Comparison of ENCODE assay signal across 8 cellular contexts in genomic region chr6:151240036-151240685, GRCh38. TPM values are rescaled to one million over a fixed set of nuclear protein-coding genes. Genes with fewer than 3 reads are reported as not detected.
DNase-seq lines count a peak whose midpoint lies in the region; ATAC-seq and TF ChIP-seq lines count a peak whose summit lies in the region.

No MANE protein-coding gene starts in this region.

- ATAC-seq in right cardiac atrium = peak; percentile 89 to 92
- ATAC-seq in HG03439 (IDR thresholded peaks at IDR 0.05; ENCODE audit: unreplicated experiment) = no peak

- TF ChIP-seq CTCF in ascending aorta (IDR thresholded peaks at IDR 0.05) (peak in 1 of 3 experiments; percentile 33), prostate gland (IDR thresholded peaks at IDR 0.05) (no peak)

- peaks cover 0 to 14% of the 10 kb centered on the region in 2 donors for H3K4me1 ChIP-seq in ascending aorta
- H3K4me1 ChIP-seq in right cardiac atrium (ENCODE audit: control insufficient read depth, insufficient read depth, low read length) = no peaks in the 10 kb centered on the region
- peaks cover 3% of the 10 kb centered on the region for H3K4me1 ChIP-seq in prostate gland (replicated peaks)

- intact Hi-C loops in ascending aorta (cut with DNase I) = loop anchor here (5.0 kb wide), 1 partner anchor 218 kb away; no protein-coding TSS in a partner anchor
- intact Hi-C loops in right cardiac atrium (cut with DNase I) = loop anchor here in 3 of 4 donors (10.0 kb wide), 3 partner anchors 85 to 225 kb away; no protein-coding TSS in a partner anchor
- intact Hi-C loops in prostate gland (cut with DNase I) = loop anchor here (1.0 to 10.0 kb wide), 3 partner anchors 55 to 228 kb away; no protein-coding TSS in a partner anchor

- no peaks in the 10 kb centered on the region for H3K36me3 ChIP-seq in ascending aorta
- H3K36me3 ChIP-seq in prostate gland = no peaks in the 10 kb centered on the region

- peak; percentile 61 for DNase-seq in activated CD8-positive, alpha-beta memory T cell treated with anti-CD3 and anti-CD28 coated beads for 24 hours
- DNase-seq in activated CD8-positive, alpha-beta memory T cell treated with anti-CD3 and anti-CD28 coated beads, Interleukin-2, amount 50 U/mL, for 4 hours = no peak
- DNase-seq in NCI-H748 treated with DMSO at 0.1 percent for 48 hours (lab: John Stamatoyannopoulos, UW) (peak; percentile 50), ascending aorta (ENCODE audit: low spot score in 2 of 2) (peak; percentile 31 to 90), right cardiac atrium (peak; percentile 88 to 95 (median 91)), prostate gland (ENCODE audit: low spot score) (peak; percentile 39), SHP77 (lab: John Stamatoyannopoulos, UW) (no peak)

- H3K27ac ChIP-seq in ascending aorta (peak overlapping the region; percentile 86 to 90), right cardiac atrium (ENCODE audit: low read length) (peak overlapping the region; percentile 58), prostate gland (peak overlapping the region; percentile 79 to 80)

- peak overlapping the region; percentile 64 to 86 for H3K4me3 ChIP-seq in ascending aorta
- H3K4me3 ChIP-seq in right cardiac atrium (ENCODE audit: low read length) = peak overlapping the region; percentile 80
- peak overlapping the region; percentile 55 to 59 for H3K4me3 ChIP-seq in prostate gland

- WGBS in right cardiac atrium = under 1% methylated on average over 60 of the region's 60 CpGs
- WGBS in prostate gland = 3% methylated on average over 42 of the region's 60 CpGs

- H3K27me3 ChIP-seq in ascending aorta (no peaks in the 10 kb centered on the region), right cardiac atrium (ENCODE audit: control insufficient read depth, insufficient read depth) (no peaks in the 10 kb centered on the region), prostate gland (replicated peaks; ENCODE audit: insufficient read depth) (no peaks in the 10 kb centered on the region)

- H3K9me3 ChIP-seq in ascending aorta = no peaks in the 10 kb centered on the region
- no peaks in the 10 kb centered on the region for H3K9me3 ChIP-seq in right cardiac atrium (ENCODE audit: control insufficient read depth, low read length)
- H3K9me3 ChIP-seq in prostate gland = no peaks in the 10 kb centered on the region

- TF ChIP-seq POLR2A in prostate gland (IDR thresholded peaks at IDR 0.05) = peak; percentile 14

RNA-seq across cellular contexts. Expression of gene AKAP12, which starts 0.4 kb away (rescaled TPM):
- total RNA-seq in ascending aorta = 53.9 TPM
- total RNA-seq in right cardiac atrium = 10 to 100 TPM; 27.3 to 48.6 (median 29.0) TPM
- polyA plus RNA-seq in right cardiac atrium = 14.0 TPM
- 100 to 1,000 TPM in 1 of 2 donors, 10 to 100 TPM in 1; 29.4 to 159 TPM for total RNA-seq in prostate gland

Comparison
In these comparisons a context has a peak if more than half of its experiments do, and no peak if none do; other contexts are left out.
1. DNase-seq: peak in activated CD8-positive, alpha-beta memory T cell treated with anti-CD3 and anti-CD28 coated beads for 24 hours (single experiment), NCI-H748 treated with DMSO at 0.1 percent for 48 hours (single experiment), ascending aorta (2 of 2), right cardiac atrium (3 of 3) and prostate gland (single experiment); none in activated CD8-positive, alpha-beta memory T cell treated with anti-CD3 and anti-CD28 coated beads, Interleukin-2, amount 50 U/mL, for 4 hours (single experiment) and SHP77 (0 of 2).
2. Peak in every context shown above with its lines, with median percentiles within 50 percentile points of each other: H3K27ac ChIP-seq and H3K4me3 ChIP-seq.